1 cellular context compared by ENCODE assay signal in the genomic region with DNA sequence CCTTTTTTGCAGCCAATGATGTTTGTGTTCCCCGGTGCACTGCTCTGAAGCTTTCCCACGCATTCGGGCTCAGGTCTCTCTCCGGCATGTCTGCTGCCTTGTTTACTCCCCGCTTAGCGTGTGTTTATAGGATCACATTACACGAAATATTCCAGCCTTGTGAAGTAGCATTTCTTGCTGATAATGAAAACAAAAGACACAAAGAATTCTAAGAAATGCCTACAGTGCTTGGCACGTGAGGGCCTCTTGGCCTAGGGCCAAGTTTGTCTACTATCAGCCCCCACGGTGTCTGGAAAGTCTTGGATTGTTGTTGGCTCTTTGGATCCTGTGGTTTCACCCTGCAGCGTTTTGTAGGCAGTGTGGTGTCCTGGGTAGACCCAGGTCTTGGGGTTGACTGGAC.
TF ChIP-seq lines count a peak whose summit lies in the region.

No MANE protein-coding gene starts in this region.

TF ChIP-seq in SK-N-SH treated with all-trans-retinoic acid at 6 μM for 48 hours, 23 proteins besides CTCF, POLR2A, EP300 and RAD21 (continued from another document):
- TF ChIP-seq, protein P1, sequence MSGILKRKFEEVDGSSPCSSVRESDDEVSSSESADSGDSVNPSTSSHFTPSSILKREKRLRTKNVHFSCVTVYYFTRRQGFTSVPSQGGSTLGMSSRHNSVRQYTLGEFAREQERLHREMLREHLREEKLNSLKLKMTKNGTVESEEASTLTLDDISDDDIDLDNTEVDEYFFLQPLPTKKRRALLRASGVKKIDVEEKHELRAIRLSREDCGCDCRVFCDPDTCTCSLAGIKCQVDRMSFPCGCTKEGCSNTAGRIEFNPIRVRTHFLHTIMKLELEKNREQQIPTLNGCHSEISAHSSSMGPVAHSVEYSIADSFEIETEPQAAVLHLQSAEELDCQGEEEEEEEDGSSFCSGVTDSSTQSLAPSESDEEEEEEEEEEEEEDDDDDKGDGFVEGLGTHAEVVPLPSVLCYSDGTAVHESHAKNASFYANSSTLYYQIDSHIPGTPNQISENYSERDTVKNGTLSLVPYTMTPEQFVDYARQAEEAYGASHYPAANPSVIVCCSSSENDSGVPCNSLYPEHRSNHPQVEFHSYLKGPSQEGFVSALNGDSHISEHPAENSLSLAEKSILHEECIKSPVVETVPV (CRISPR knock-in tag; IDR thresholded peaks at IDR 0.05): no peak
- TF ChIP-seq ARNTL (CRISPR knock-in tag; IDR thresholded peaks at IDR 0.05; ENCODE audit: borderline replicate concordance, low read depth) (no peak), BACH2 (CRISPR knock-in tag; IDR thresholded peaks at IDR 0.05; ENCODE audit: borderline replicate concordance) (no peak), SNAI2 (CRISPR knock-in tag; IDR thresholded peaks at IDR 0.05) (no peak), ISL1 (CRISPR knock-in tag; IDR thresholded peaks at IDR 0.05) (no peak), ZNF565 (CRISPR knock-in tag; conservative IDR thresholded peaks at IDR 0.05; ENCODE audit: low read depth) (no peak)
- TF ChIP-seq, protein P2, sequence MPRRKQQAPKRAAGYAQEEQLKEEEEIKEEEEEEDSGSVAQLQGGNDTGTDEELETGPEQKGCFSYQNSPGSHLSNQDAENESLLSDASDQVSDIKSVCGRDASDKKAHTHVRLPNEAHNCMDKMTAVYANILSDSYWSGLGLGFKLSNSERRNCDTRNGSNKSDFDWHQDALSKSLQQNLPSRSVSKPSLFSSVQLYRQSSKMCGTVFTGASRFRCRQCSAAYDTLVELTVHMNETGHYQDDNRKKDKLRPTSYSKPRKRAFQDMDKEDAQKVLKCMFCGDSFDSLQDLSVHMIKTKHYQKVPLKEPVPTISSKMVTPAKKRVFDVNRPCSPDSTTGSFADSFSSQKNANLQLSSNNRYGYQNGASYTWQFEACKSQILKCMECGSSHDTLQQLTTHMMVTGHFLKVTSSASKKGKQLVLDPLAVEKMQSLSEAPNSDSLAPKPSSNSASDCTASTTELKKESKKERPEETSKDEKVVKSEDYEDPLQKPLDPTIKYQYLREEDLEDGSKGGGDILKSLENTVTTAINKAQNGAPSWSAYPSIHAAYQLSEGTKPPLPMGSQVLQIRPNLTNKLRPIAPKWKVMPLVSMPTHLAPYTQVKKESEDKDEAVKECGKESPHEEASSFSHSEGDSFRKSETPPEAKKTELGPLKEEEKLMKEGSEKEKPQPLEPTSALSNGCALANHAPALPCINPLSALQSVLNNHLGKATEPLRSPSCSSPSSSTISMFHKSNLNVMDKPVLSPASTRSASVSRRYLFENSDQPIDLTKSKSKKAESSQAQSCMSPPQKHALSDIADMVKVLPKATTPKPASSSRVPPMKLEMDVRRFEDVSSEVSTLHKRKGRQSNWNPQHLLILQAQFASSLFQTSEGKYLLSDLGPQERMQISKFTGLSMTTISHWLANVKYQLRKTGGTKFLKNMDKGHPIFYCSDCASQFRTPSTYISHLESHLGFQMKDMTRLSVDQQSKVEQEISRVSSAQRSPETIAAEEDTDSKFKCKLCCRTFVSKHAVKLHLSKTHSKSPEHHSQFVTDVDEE (CRISPR knock-in tag; IDR thresholded peaks at IDR 0.05): no peak
